15 cellular contexts compared by ENCODE assay signal in the genomic region with DNA sequence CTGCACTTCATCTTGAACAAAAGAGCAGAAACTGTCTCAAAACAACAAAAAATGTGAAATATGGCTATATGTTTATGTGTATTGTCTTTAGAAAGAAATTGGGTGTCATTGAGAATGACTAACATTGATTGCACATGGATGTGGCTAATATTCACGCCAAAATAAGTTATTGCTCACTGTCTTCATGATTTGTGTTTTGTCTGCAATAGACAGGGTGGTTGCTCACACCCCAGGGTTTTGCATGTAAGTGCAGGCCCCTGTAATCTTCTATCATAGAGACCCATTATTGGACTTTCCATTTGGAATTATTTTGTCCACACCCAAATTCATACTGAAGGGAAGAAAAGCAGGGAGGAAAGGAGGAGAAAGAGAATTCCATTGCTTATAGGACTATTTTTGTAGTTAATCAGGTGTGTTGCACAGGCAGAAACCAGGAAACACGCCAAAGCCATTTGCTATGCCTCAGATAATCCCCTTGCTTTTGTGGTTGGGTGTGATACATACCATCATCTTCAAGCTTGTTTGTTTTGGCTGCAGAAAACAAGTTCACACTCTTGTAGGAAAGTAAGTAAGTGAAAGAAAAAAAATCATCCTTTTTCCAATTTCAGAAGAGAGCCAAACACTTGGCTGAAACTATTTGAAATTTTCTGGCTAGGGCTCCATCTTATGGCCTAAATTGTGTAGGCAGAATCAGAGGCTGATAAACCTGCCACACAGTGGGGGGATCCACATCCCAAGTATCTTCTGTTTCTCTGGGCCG.
DNase-seq lines count a peak whose midpoint lies in the region; ATAC-seq and TF ChIP-seq lines count a peak whose summit lies in the region.
"Had no signal": no experiment of that assay in that cellular context is flagged by ENCODE, and none has a peak within 500 bp of the region (broad histone marks: within the 10 kb centered on the region; RNA-seq: fewer than 3 reads in every experiment).

No MANE protein-coding gene starts in this region.

- no peak overlapping the region for H3K4me3 Mint-ChIP-seq in nephron
- H3K4me3 Mint-ChIP-seq: central memory CD8-positive, alpha-beta T cell had no signal

- H3K4me3 ChIP-seq in PC-3 (ENCODE audit: low read length) = no peak overlapping the region

- ATAC-seq in PC-3 = no peak; the same call in 1 of the 2 replicates
- peak; percentile 96 for ATAC-seq in esophagus mucosa
- no peak for ATAC-seq in HG03571 (IDR thresholded peaks at IDR 0.05; ENCODE audit: unreplicated experiment)

- POLR2A ChIA-PET in PC-3 (lab: Charles Lee; ENCODE audit: unreplicated experiment) = no interaction called here

- TF ChIP-seq CTCF in PC-3 (conservative IDR thresholded peaks at IDR 0.05; ENCODE audit: low read depth, low read length) (peak; percentile 39; the same call in 1 of the 2 replicates), nephron (IDR thresholded peaks at IDR 0.05; ENCODE audit: unreplicated experiment in 3 of 3) (peak; percentile 15 to 27 (median 22))

- no TSS peak for BruUV-seq in PC-3 (replicated peaks; lab: Mats Ljungman, UMichigan)

- no peaks in the 10 kb centered on the region for H3K36me3 ChIP-seq in PC-3 (ENCODE audit: low read depth, low read length)
- H3K36me3 ChIP-seq: WERI-Rb-1 had no signal

- peaks cover 26% of the 10 kb centered on the region for H3K4me1 Mint-ChIP-seq in nephron
- H3K4me1 Mint-ChIP-seq: central memory CD8-positive, alpha-beta T cell had no signal

- no peaks in the 10 kb centered on the region for H3K36me3 Mint-ChIP-seq in nephron (ENCODE audit: low read depth)

- H2AFZ ChIP-seq in PC-3 (ENCODE audit: low read length) = no peak overlapping the region
- H2AFZ ChIP-seq: parathyroid adenoma had no signal

- DNase-seq in GM03348 (ENCODE audit: low spot score) (peak; percentile 16), PC-3 (peak; percentile 11), ACHN (no peak), NCI-H510A (lab: John Stamatoyannopoulos, UW) (no peak)
- no peak for DNase-seq in activated CD8-positive, alpha-beta memory T cell treated with anti-CD3 and anti-CD28 coated beads, Interleukin-2, amount 50 U/mL, for 4 hours
- DNase-seq: activated T-cell treated with anti-CD3 and anti-CD28 coated beads, Interleukin-2, amount 50 U/mL, for 48 hours; NCI-H2227 treated with DMSO at 0.1 percent for 48 hours; SHP77 treated with DMSO at 0.1 percent for 48 hours; WERI-Rb-1 had no signal

- H3F3A ChIP-seq in PC-3 (ENCODE audit: low read length, unreplicated experiment) = no peaks in the 10 kb centered on the region

- H3K79me2 ChIP-seq in PC-3 (ENCODE audit: low read length) = no peaks in the 10 kb centered on the region
- H3K79me2 ChIP-seq: parathyroid adenoma had no signal

- no peak overlapping the region for H3K4me2 ChIP-seq in PC-3 (ENCODE audit: low read length)
- H3K4me2 ChIP-seq: KMS-11 had no signal

- H4K20me1 ChIP-seq in PC-3 (ENCODE audit: low read length) = no peaks in the 10 kb centered on the region

- H3K27me3 ChIP-seq in PC-3 (ENCODE audit: low read length) = no peaks in the 10 kb centered on the region

- H3K9me3 Mint-ChIP-seq in nephron = peaks cover 6% of the 10 kb centered on the region

- in situ Hi-C loops in ACHN (cut with HindIII; ENCODE audit: low pct_ligation_motif_present, low pct_unique_long_range_greater_than_20kb, low sequenced_read_pairs) = no loop called here

- no peaks in the 10 kb centered on the region for H3K9me2 ChIP-seq in PC-3 (replicated peaks; ENCODE audit: low read length)

- H3K27ac ChIP-seq in PC-3 (ENCODE audit: low read length) = no peak overlapping the region
- H3K27ac ChIP-seq: KMS-11, parathyroid adenoma, WERI-Rb-1 had no signal

- CTCF ChIA-PET in PC-3 (lab: Charles Lee) = no interaction called here

- peak overlapping the region in 2 of 3 experiments; percentile 73 to 89 for H3K27ac Mint-ChIP-seq in nephron

- H3K9ac ChIP-seq in PC-3 (ENCODE audit: low read length) = no peak overlapping the region
- H3K9ac ChIP-seq: KMS-11, parathyroid adenoma had no signal

- intact Hi-C loops in PC-3 (cut with micrococcal nuclease) = no loop called here

- H3K27me3 Mint-ChIP-seq in nephron (ENCODE audit: low read depth) = no peaks in the 10 kb centered on the region
- H3K27me3 Mint-ChIP-seq: central memory CD8-positive, alpha-beta T cell had no signal

- H3K4me1 ChIP-seq in PC-3 (ENCODE audit: insufficient read depth, low read length) = no peaks in the 10 kb centered on the region
- H3K4me1 ChIP-seq: parathyroid adenoma had no signal

- H3K9me3 ChIP-seq in PC-3 (ENCODE audit: low read length) = no peaks in the 10 kb centered on the region

Comparison
In these comparisons a context has a peak if more than half of its experiments do, and no peak if none do; other contexts are left out.
1. DNase-seq: peak in GM03348 (single experiment) and PC-3 (single experiment); none in activated CD8-positive, alpha-beta memory T cell treated with anti-CD3 and anti-CD28 coated beads, Interleukin-2, amount 50 U/mL, for 4 hours (single experiment), ACHN (single experiment) and NCI-H510A (single experiment).